ENCODE assay signal across 15 cellular contexts in genomic region chr2:109497447-109497846, GRCh38.
DNase-seq lines count a peak whose midpoint lies in the region; ATAC-seq and TF ChIP-seq lines count a peak whose summit lies in the region.
"Had no signal": no experiment of that assay in that cellular context is flagged by ENCODE, and none has a peak within 500 bp of the region (broad histone marks: within the 10 kb centered on the region; RNA-seq: fewer than 3 reads in every experiment).

No MANE protein-coding gene starts in this region.

- intact Hi-C loops in left ventricle myocardium inferior (cut with micrococcal nuclease): no loop called here
- intact Hi-C loops in upper lobe of right lung (cut with DNase I): no loop called here

- no peak for TF ChIP-seq CTCF in left ventricle myocardium inferior (IDR thresholded peaks at IDR 0.05; ENCODE audit: borderline replicate concordance)
- TF ChIP-seq CTCF in right atrium auricular region (IDR thresholded peaks at IDR 0.05): no peak
- TF ChIP-seq CTCF in foreskin fibroblast (IDR thresholded peaks at IDR 0.05; ENCODE audit: low read depth, low read length): no peak
- TF ChIP-seq CTCF in upper lobe of right lung (IDR thresholded peaks at IDR 0.05): no peak

- H3K9me3 ChIP-seq in left ventricle myocardium inferior (replicated peaks): no peaks in the 10 kb centered on the region
- H3K9me3 ChIP-seq in right atrium auricular region: no peaks in the 10 kb centered on the region
- no peaks in the 10 kb centered on the region for H3K9me3 ChIP-seq in upper lobe of right lung
- H3K9me3 ChIP-seq: A549, pancreas, upper lobe of left lung had no signal

- no peak overlapping the region for H3K4me3 ChIP-seq in left ventricle myocardium inferior
- no peak overlapping the region for H3K4me3 ChIP-seq in right atrium auricular region
- H3K4me3 ChIP-seq in foreskin fibroblast (ENCODE audit: low read depth in 1 of 2, low read length in 2 of 2): no peak overlapping the region
- no peak overlapping the region for H3K4me3 ChIP-seq in upper lobe of right lung
- H3K4me3 ChIP-seq: A549, cardiac muscle cell, pancreas, upper lobe of left lung had no signal

- H3K4me1 ChIP-seq in left ventricle myocardium inferior (peaks cover 44% of the 10 kb centered on the region), right atrium auricular region (peaks cover 0 to 17% of the 10 kb centered on the region in 2 donors), upper lobe of right lung (peaks cover 7% of the 10 kb centered on the region)
- H3K4me1 ChIP-seq: A549, pancreas had no signal

- DNase-seq in left ventricle myocardium inferior: no peak
- DNase-seq in right atrium auricular region (ENCODE audit: low spot score): no peak
- peak; percentile 74 for DNase-seq in RPMI7951 (ENCODE audit: low read depth)
- DNase-seq in foreskin fibroblast: peak; percentile 93
- DNase-seq in upper lobe of right lung: no peak
- DNase-seq in NCI-H128 (lab: John Stamatoyannopoulos, UW; ENCODE audit: unreplicated experiment): no peak
- no peak for DNase-seq in NCI-H187 (lab: John Stamatoyannopoulos, UW)
- DNase-seq: activated CD4-positive, alpha-beta T cell treated with anti-CD3 and anti-CD28 coated beads, Interleukin-2, amount 10 ng/mL, durations not matched to agents 7 days and 5 days; DMS153; pancreas; RPMI8226; upper lobe of left lung had no signal

- H3K27me3 ChIP-seq in left ventricle myocardium inferior (ENCODE audit: low read depth): no peaks in the 10 kb centered on the region
- H3K27me3 ChIP-seq in right atrium auricular region: no peaks in the 10 kb centered on the region
- no peaks in the 10 kb centered on the region for H3K27me3 ChIP-seq in upper lobe of right lung
- H3K27me3 ChIP-seq: cardiac muscle cell, pancreas, upper lobe of left lung had no signal

- ATAC-seq in upper lobe of right lung: no peak
- ATAC-seq in HG03442 (IDR thresholded peaks at IDR 0.05; ENCODE audit: unreplicated experiment): no peak
- ATAC-seq: A549, pancreas had no signal

- peak overlapping the region; percentile 7 for H3K27ac ChIP-seq in left ventricle myocardium inferior (replicated peaks)
- no peak overlapping the region for H3K27ac ChIP-seq in right atrium auricular region
- peak overlapping the region; percentile 17 for H3K27ac ChIP-seq in upper lobe of right lung
- H3K27ac ChIP-seq: A549, cardiac muscle cell, pancreas had no signal

- peaks cover 16% of the 10 kb centered on the region for H3K36me3 ChIP-seq in left ventricle myocardium inferior
- no peaks in the 10 kb centered on the region for H3K36me3 ChIP-seq in right atrium auricular region
- no peaks in the 10 kb centered on the region for H3K36me3 ChIP-seq in upper lobe of right lung
- H3K36me3 ChIP-seq: cardiac muscle cell, pancreas had no signal

Comparison
In these comparisons a context has a peak if more than half of its experiments do, and no peak if none do; other contexts are left out.
1. H3K27ac ChIP-seq: peak in left ventricle myocardium inferior (single experiment) and upper lobe of right lung (single experiment); none in right atrium auricular region (0 of 2).
2. DNase-seq: peak in RPMI7951 (single experiment) and foreskin fibroblast (2 of 2); none in left ventricle myocardium inferior (single experiment), right atrium auricular region (single experiment), upper lobe of right lung (single experiment), NCI-H128 (single experiment) and NCI-H187 (0 of 2).